In the genomic region with DNA sequence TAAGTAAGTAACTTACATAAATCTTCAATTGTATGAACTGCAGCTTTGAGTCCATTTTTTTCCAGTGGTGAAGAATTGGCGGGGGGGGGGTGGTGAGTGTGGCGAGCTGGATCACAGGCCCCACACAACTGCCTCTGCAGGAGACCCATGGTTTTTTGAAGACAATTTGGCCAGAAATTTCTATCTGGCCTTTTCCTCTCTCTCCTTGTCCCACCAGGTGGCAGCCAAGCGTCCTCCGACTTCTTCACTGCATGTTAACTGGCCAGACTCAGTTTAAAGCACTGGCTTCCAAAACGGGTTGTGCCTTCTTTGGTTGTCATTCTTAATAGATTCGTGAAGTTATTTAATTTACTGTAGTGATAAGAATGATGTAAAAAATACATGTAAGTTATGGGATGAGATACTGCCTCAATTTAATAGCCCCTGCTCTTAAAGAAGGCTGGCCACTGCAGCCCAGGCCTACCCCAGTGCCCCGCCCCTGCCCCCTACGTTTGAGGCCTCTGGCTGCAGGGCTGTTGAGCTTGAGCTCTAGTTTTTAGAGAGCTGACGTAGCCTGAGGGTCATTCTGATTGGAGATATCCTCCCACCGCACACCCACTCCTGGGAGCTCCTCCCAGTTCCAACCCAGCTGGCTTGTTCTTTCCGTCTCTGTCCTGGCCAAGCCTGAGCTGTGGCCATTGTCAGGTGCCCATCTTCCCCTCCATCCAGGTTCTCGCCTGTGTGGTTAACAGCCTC, we compare ENCODE assay signal across 8 cellular contexts. TPM values are rescaled to one million over a fixed set of nuclear protein-coding genes. Genes with fewer than 3 reads are reported as not detected.
DNase-seq lines count a peak whose midpoint lies in the region; ATAC-seq and TF ChIP-seq lines count a peak whose summit lies in the region.

No MANE protein-coding gene starts in this region.

- H3K27me3 ChIP-seq in OCI-LY1 (ENCODE audit: insufficient read depth, low read length) (no peaks in the 10 kb centered on the region), parathyroid adenoma (ENCODE audit: control insufficient read depth, insufficient read depth, low read length) (no peaks in the 10 kb centered on the region)

- H3K79me2 ChIP-seq in OCI-LY1 (ENCODE audit: insufficient read depth, low read length) (no peaks in the 10 kb centered on the region), parathyroid adenoma (no peaks in the 10 kb centered on the region)

- no peak for TF ChIP-seq POLR2A in erythroblast (IDR thresholded peaks at IDR 0.05; ENCODE audit: low read length)

- H3K9me2 ChIP-seq in OCI-LY1 (ENCODE audit: low read depth, low read length): no peaks in the 10 kb centered on the region

- no peak for ATAC-seq in activated CD4-positive, alpha-beta T cell treated with anti-CD3 and anti-CD28 coated beads for 36 hours
- ATAC-seq in T-helper 17 cell: no peak
- ATAC-seq in HG03196 (IDR thresholded peaks at IDR 0.05; ENCODE audit: unreplicated experiment): no peak

- H4K20me1 ChIP-seq in OCI-LY1 (ENCODE audit: insufficient read depth, low read length): no peaks in the 10 kb centered on the region

- H3K4me1 Mint-ChIP-seq in activated CD4-positive, alpha-beta T cell treated with anti-CD3 and anti-CD28 coated beads for 36 hours: no peaks in the 10 kb centered on the region
- no peaks in the 10 kb centered on the region for H3K4me1 Mint-ChIP-seq in T-helper 17 cell

- H3K27me3 Mint-ChIP-seq in activated CD4-positive, alpha-beta T cell treated with anti-CD3 and anti-CD28 coated beads for 36 hours: no peaks in the 10 kb centered on the region
- H3K27me3 Mint-ChIP-seq in T-helper 17 cell: no peaks in the 10 kb centered on the region

- peaks cover 84% of the 10 kb centered on the region for H3K36me3 ChIP-seq in OCI-LY1 (ENCODE audit: insufficient read depth, low read length)
- no peaks in the 10 kb centered on the region for H3K36me3 ChIP-seq in parathyroid adenoma (ENCODE audit: control insufficient read depth, insufficient read depth, low read length)

- CTCF ChIA-PET in activated CD4-positive, alpha-beta T cell treated with anti-CD3 and anti-CD28 coated beads for 36 hours (lab: Charles Lee): interaction anchor here (0.7 to 1.1 kb wide), 2 partner anchors 314 to 541 kb away, joined by 3 read pairs; no protein-coding TSS in a partner anchor

- no peaks in the 10 kb centered on the region for H3F3A ChIP-seq in OCI-LY1 (ENCODE audit: insufficient read depth, low read length)

- H3K27ac ChIP-seq in OCI-LY1 (ENCODE audit: low read depth, low read length, poor library complexity, severe bottlenecking) (no peak overlapping the region), parathyroid adenoma (no peak overlapping the region)

- no peaks in the 10 kb centered on the region for H3K4me1 ChIP-seq in OCI-LY1 (ENCODE audit: insufficient read depth, low read length, severe bottlenecking)
- no peaks in the 10 kb centered on the region for H3K4me1 ChIP-seq in parathyroid adenoma

- DNase-seq in activated CD4-positive, alpha-beta T cell treated with anti-CD3 and anti-CD28 coated beads for 36 hours: peak; percentile 22
- no peak for DNase-seq in activated CD4-positive, alpha-beta T cell treated with anti-CD3 and anti-CD28 coated beads for 1 hour
- DNase-seq in erythroblast (lab: John Stamatoyannopoulos, UW) (peak; percentile 20 to 47), T-helper 17 cell (no peak), KG1 (lab: John Stamatoyannopoulos, UW) (no peak)

- H3K4me3 Mint-ChIP-seq in activated CD4-positive, alpha-beta T cell treated with anti-CD3 and anti-CD28 coated beads for 36 hours: no peak overlapping the region
- no peak overlapping the region for H3K4me3 Mint-ChIP-seq in T-helper 17 cell

- H3K9ac ChIP-seq in OCI-LY1 (ENCODE audit: low read length) (no peak overlapping the region), parathyroid adenoma (no peak overlapping the region)

- POLR2A ChIA-PET in activated CD4-positive, alpha-beta T cell treated with anti-CD3 and anti-CD28 coated beads for 36 hours (lab: Charles Lee): no interaction called here

- H2AFZ ChIP-seq in OCI-LY1 (ENCODE audit: low read length): no peak overlapping the region
- H2AFZ ChIP-seq in parathyroid adenoma: peak overlapping the region; percentile 5

- H3K36me3 Mint-ChIP-seq in activated CD4-positive, alpha-beta T cell treated with anti-CD3 and anti-CD28 coated beads for 36 hours (ENCODE audit: low read depth): peaks cover 39% of the 10 kb centered on the region
- peaks cover 7% of the 10 kb centered on the region for H3K36me3 Mint-ChIP-seq in T-helper 17 cell (ENCODE audit: low read depth)

- no peak overlapping the region for H3K4me2 ChIP-seq in OCI-LY1 (ENCODE audit: low read length)
- no peak overlapping the region for H3K4me2 ChIP-seq in parathyroid adenoma (ENCODE audit: low read length)

- no peak overlapping the region for H3K27ac Mint-ChIP-seq in activated CD4-positive, alpha-beta T cell treated with anti-CD3 and anti-CD28 coated beads for 36 hours
- no peak overlapping the region for H3K27ac Mint-ChIP-seq in T-helper 17 cell

- H3K9me3 ChIP-seq in OCI-LY1 (ENCODE audit: low read length): no peaks in the 10 kb centered on the region
- H3K9me3 ChIP-seq in parathyroid adenoma (ENCODE audit: control insufficient read depth, low read length): no peaks in the 10 kb centered on the region
- no peaks in the 10 kb centered on the region for H3K9me3 ChIP-seq in T-helper 17 cell (ENCODE audit: control insufficient read depth, low read length, poor library complexity, severe bottlenecking)

- TF ChIP-seq CTCF in OCI-LY1 (IDR thresholded peaks at IDR 0.05; ENCODE audit: low read length) (peak; percentile 59), parathyroid adenoma (IDR thresholded peaks at IDR 0.05) (peak; percentile 62)

- intact Hi-C loops in activated CD4-positive, alpha-beta T cell treated with anti-CD3 and anti-CD28 coated beads for 36 hours (cut with DNase I, micrococcal nuclease): no loop called here

- no peaks in the 10 kb centered on the region for H3K9me3 Mint-ChIP-seq in activated CD4-positive, alpha-beta T cell treated with anti-CD3 and anti-CD28 coated beads for 36 hours (ENCODE audit: low read depth)

- H3K4me3 ChIP-seq in OCI-LY1 (ENCODE audit: low read depth, low read length, poor library complexity, severe bottlenecking) (no peak overlapping the region), parathyroid adenoma (ENCODE audit: low read depth, low read length) (no peak overlapping the region)

RNA-seq across cellular contexts. Expression of a gene that starts 36.4 kb away (rescaled TPM):
- total RNA-seq in activated CD4-positive, alpha-beta T cell treated with anti-CD3 and anti-CD28 coated beads for 36 hours: 10 to 100 TPM; 27.0 to 29.8 TPM
- 10 to 100 TPM; 25.8 to 26.3 TPM for total RNA-seq in T-helper 17 cell

Comparison
In these comparisons a context has a peak if more than half of its experiments do, and no peak if none do; other contexts are left out.
1. DNase-seq: peak in activated CD4-positive, alpha-beta T cell treated with anti-CD3 and anti-CD28 coated beads for 36 hours (single experiment) and erythroblast (2 of 2); none in activated CD4-positive, alpha-beta T cell treated with anti-CD3 and anti-CD28 coated beads for 1 hour (single experiment), T-helper 17 cell (0 of 3) and KG1 (single experiment).